In genomic region chr5:2007437-2007905, GRCh38 we compare ENCODE assay signal across 18 cellular contexts.
"Had no signal": no experiment of that assay in that cellular context is flagged by ENCODE, and none has a peak within 500 bp of the region (broad histone marks: within the 10 kb centered on the region; RNA-seq: fewer than 3 reads in every experiment).

No MANE protein-coding gene starts in this region.

- H3K9ac ChIP-seq: SK-N-SH had no signal

- H3K4me3 Mint-ChIP-seq: activated CD4-positive, alpha-beta memory T cell treated with anti-CD3 and anti-CD28 coated beads for 36 hours; activated naive CD4-positive, alpha-beta T cell treated with anti-CD3 and anti-CD28 coated beads, Interleukin-2, amount 50 U/mL, for 24 hours; nephron progenitor cell had no signal

- H3K36me3 Mint-ChIP-seq: activated CD4-positive, alpha-beta memory T cell treated with anti-CD3 and anti-CD28 coated beads for 36 hours; activated naive CD4-positive, alpha-beta T cell treated with anti-CD3 and anti-CD28 coated beads, Interleukin-2, amount 50 U/mL, for 24 hours had no signal

- H3K4me1 ChIP-seq: left lung had no signal

- H3K9me3 Mint-ChIP-seq: activated CD4-positive, alpha-beta memory T cell treated with anti-CD3 and anti-CD28 coated beads for 36 hours; activated naive CD4-positive, alpha-beta T cell treated with anti-CD3 and anti-CD28 coated beads, Interleukin-2, amount 50 U/mL, for 24 hours; nephron progenitor cell had no signal

- H3K4me2 ChIP-seq: SK-N-SH had no signal

- DNase-seq: activated CD4-positive, alpha-beta memory T cell treated with anti-CD3 and anti-CD28 coated beads for 36 hours; activated CD4-positive, CD25-positive, alpha-beta regulatory T cell treated with anti-CD3 and anti-CD28 coated beads, Interleukin-2, amount 50 U/mL, for 72 hours; activated effector memory CD4-positive, alpha-beta T cell treated with anti-CD3 and anti-CD28 coated beads, Interleukin-2, amount 50 U/mL, for 16 hours; activated T-cell treated with anti-CD3 and anti-CD28 coated beads, Interleukin-2, amount 50 U/mL, for 48 hours; central memory CD4-positive, alpha-beta T cell; cortex of kidney; effector CD4-positive, alpha-beta T cell; nephron progenitor cell; SK-N-SH; stimulated activated CD4-positive, alpha-beta T cell treated with anti-CD3 and anti-CD28 coated beads, Interleukin-1b, Interleukin-23, amount 100 ng/mL, for 48 hours; T-helper 1 cell; T1000 had no signal

- H3K9me3 ChIP-seq: left lung, sigmoid colon, SK-N-SH, tibial artery had no signal

- H3K27ac ChIP-seq: left lung had no signal

- H3K4me3 ChIP-seq: left lung had no signal

- H3K4me1 Mint-ChIP-seq: activated naive CD4-positive, alpha-beta T cell treated with anti-CD3 and anti-CD28 coated beads, Interleukin-2, amount 50 U/mL, for 24 hours had no signal

- FAIRE-seq: frontal cortex had no signal

- H3K27ac Mint-ChIP-seq: activated CD4-positive, alpha-beta memory T cell treated with anti-CD3 and anti-CD28 coated beads for 36 hours; activated naive CD4-positive, alpha-beta T cell treated with anti-CD3 and anti-CD28 coated beads, Interleukin-2, amount 50 U/mL, for 24 hours; nephron progenitor cell; progenitor cell of endocrine pancreas had no signal

- H3K36me3 ChIP-seq: left lung, sigmoid colon, tibial artery had no signal
